ENCODE assay signal across 8 cellular contexts in the genomic region with DNA sequence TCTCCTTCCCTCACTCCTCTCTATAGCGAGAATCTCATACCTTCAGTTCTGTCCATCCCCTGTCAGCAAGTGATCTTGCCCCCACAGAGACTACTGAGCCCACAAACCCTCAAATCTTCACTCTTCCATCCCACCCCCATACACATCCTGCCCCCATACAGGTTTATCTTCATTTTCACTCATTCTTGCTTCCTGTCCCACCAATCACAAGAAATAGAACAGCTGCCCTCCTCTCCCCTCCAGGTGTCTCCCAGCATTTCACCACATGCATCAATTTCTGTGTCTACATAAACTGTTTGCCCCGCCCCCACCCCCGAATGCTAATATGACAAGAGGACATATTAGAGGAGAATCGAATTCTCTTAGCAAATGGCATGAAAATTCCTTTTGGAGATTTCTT. TPM values are rescaled to one million over a fixed set of nuclear protein-coding genes. Genes with fewer than 3 reads are reported as not detected.
A peak's percentile ranks its signal among the peaks of the same experiment; 100 is the strongest.
DNase-seq lines count a peak whose midpoint lies in the region; ATAC-seq and TF ChIP-seq lines count a peak whose summit lies in the region.

No MANE protein-coding gene starts in this region.

- peaks cover 9% of the 10 kb centered on the region for H3K27me3 Mint-ChIP-seq in activated T-cell treated with anti-CD3 and anti-CD28 coated beads, Interleukin-2, amount 50 U/mL, for 24 hours
- H3K27me3 Mint-ChIP-seq in HFFc6 (ENCODE audit: insufficient read depth): no peaks in the 10 kb centered on the region; the same call in none of the 2 replicates
- H3K27me3 Mint-ChIP-seq in activated T-helper 17 cell treated with anti-CD3 and anti-CD28 coated beads, Interleukin-2, amount 50 U/mL, for 72 hours: peaks cover 7% of the 10 kb centered on the region
- peaks cover 2 to 14% (median 7%) of the 10 kb centered on the region in 5 donors for H3K27me3 Mint-ChIP-seq in naive thymus-derived CD8-positive, alpha-beta T cell

- peaks cover 11% of the 10 kb centered on the region for H3K4me1 Mint-ChIP-seq in activated T-cell treated with anti-CD3 and anti-CD28 coated beads, Interleukin-2, amount 50 U/mL, for 24 hours (ENCODE audit: low read depth)
- peaks cover 35% of the 10 kb centered on the region for H3K4me1 Mint-ChIP-seq in HFFc6 (ENCODE audit: low read depth)
- peaks cover 11% of the 10 kb centered on the region for H3K4me1 Mint-ChIP-seq in activated T-helper 17 cell treated with anti-CD3 and anti-CD28 coated beads, Interleukin-2, amount 50 U/mL, for 72 hours
- H3K4me1 Mint-ChIP-seq in naive thymus-derived CD8-positive, alpha-beta T cell: peaks cover 7 to 13% (median 10%) of the 10 kb centered on the region in 4 donors

- DNase-seq in activated T-cell treated with anti-CD3 and anti-CD28 coated beads, Interleukin-2, amount 50 U/mL, for 24 hours: no peak
- DNase-seq in activated T-cell treated with anti-CD3 and anti-CD28 coated beads, Interleukin-2, amount 50 U/mL, for 48 hours: no peak
- DNase-seq in HFFc6 (no peak), GM03348 (ENCODE audit: low spot score) (no peak), EL (no peak)
- DNase-seq in naive thymus-derived CD8-positive, alpha-beta T cell: no peak

- no peak overlapping the region for H3K27ac Mint-ChIP-seq in activated T-cell treated with anti-CD3 and anti-CD28 coated beads, Interleukin-2, amount 50 U/mL, for 24 hours
- no peak overlapping the region for H3K27ac Mint-ChIP-seq in HFFc6
- H3K27ac Mint-ChIP-seq in activated T-helper 17 cell treated with anti-CD3 and anti-CD28 coated beads, Interleukin-2, amount 50 U/mL, for 72 hours: no peak overlapping the region
- H3K27ac Mint-ChIP-seq in naive thymus-derived CD8-positive, alpha-beta T cell: no peak overlapping the region

- H3K36me3 Mint-ChIP-seq in activated T-cell treated with anti-CD3 and anti-CD28 coated beads, Interleukin-2, amount 50 U/mL, for 24 hours (ENCODE audit: low read depth): no peaks in the 10 kb centered on the region
- H3K36me3 Mint-ChIP-seq in HFFc6 (ENCODE audit: low read depth): no peaks in the 10 kb centered on the region
- no peaks in the 10 kb centered on the region for H3K36me3 Mint-ChIP-seq in activated T-helper 17 cell treated with anti-CD3 and anti-CD28 coated beads, Interleukin-2, amount 50 U/mL, for 72 hours (ENCODE audit: low read depth)
- H3K36me3 Mint-ChIP-seq in naive thymus-derived CD8-positive, alpha-beta T cell: no peaks in the 10 kb centered on the region

- ATAC-seq in activated T-helper 17 cell treated with anti-CD3 and anti-CD28 coated beads, Interleukin-2, amount 50 U/mL, for 72 hours (replicated peaks): no peak
- no peak for ATAC-seq in naive thymus-derived CD8-positive, alpha-beta T cell
- ATAC-seq in GM19351 (IDR thresholded peaks at IDR 0.05; ENCODE audit: unreplicated experiment): no peak

- POLR2A ChIA-PET in naive thymus-derived CD8-positive, alpha-beta T cell (lab: Charles Lee): interaction anchor here (1.8 kb wide), 1 partner anchor 266 kb away, joined by 4 read pairs; no protein-coding TSS in a partner anchor

- H3K4me3 Mint-ChIP-seq in activated T-cell treated with anti-CD3 and anti-CD28 coated beads, Interleukin-2, amount 50 U/mL, for 24 hours: peak overlapping the region; percentile 59
- H3K4me3 Mint-ChIP-seq in HFFc6: peak overlapping the region; percentile 70
- peak overlapping the region; percentile 66 for H3K4me3 Mint-ChIP-seq in activated T-helper 17 cell treated with anti-CD3 and anti-CD28 coated beads, Interleukin-2, amount 50 U/mL, for 72 hours
- H3K4me3 Mint-ChIP-seq in naive thymus-derived CD8-positive, alpha-beta T cell: peak overlapping the region in 8 of 10 donors; percentile 35 to 78 (median 60)

- H3K9me3 Mint-ChIP-seq in activated T-cell treated with anti-CD3 and anti-CD28 coated beads, Interleukin-2, amount 50 U/mL, for 24 hours: no peaks in the 10 kb centered on the region
- H3K9me3 Mint-ChIP-seq in HFFc6: no peaks in the 10 kb centered on the region
- no peaks in the 10 kb centered on the region for H3K9me3 Mint-ChIP-seq in activated T-helper 17 cell treated with anti-CD3 and anti-CD28 coated beads, Interleukin-2, amount 50 U/mL, for 72 hours
- H3K9me3 Mint-ChIP-seq in naive thymus-derived CD8-positive, alpha-beta T cell: no peaks in the 10 kb centered on the region

- TF ChIP-seq CTCF in HFFc6 (IDR thresholded peaks at IDR 0.05): no peak

RNA-seq across cellular contexts. Expression of a gene that starts 54.9 kb away (rescaled TPM):
- total RNA-seq in HFFc6 (2021; fragmentation: NEBNext Ultra II Directional; extraction: Animal tissue kit (Norgen Biotek cat#: 25700)): 10 to 100 TPM; 12.2 to 15.6 (median 13.7) TPM
- 1 to 10 TPM; 3.8 to 7.6 TPM for total RNA-seq in activated T-helper 17 cell treated with anti-CD3 and anti-CD28 coated beads, Interleukin-2, amount 50 U/mL, for 72 hours
- total RNA-seq in naive thymus-derived CD8-positive, alpha-beta T cell: 10 to 100 TPM; 12.8 to 13.3 TPM
- polyA plus RNA-seq in naive thymus-derived CD8-positive, alpha-beta T cell: 1 to 10 TPM; 1.3 to 1.9 (median 1.7) TPM
